In genomic region chr14:105022276-105022670, GRCh38 we compare ENCODE assay signal across 11 cellular contexts. TPM values are rescaled to one million over a fixed set of nuclear protein-coding genes. Genes with fewer than 3 reads are reported as not detected.
A peak's percentile ranks its signal among the peaks of the same experiment; 100 is the strongest.
DNase-seq lines count a peak whose midpoint lies in the region; ATAC-seq, FAIRE-seq and TF ChIP-seq lines count a peak whose summit lies in the region.
"Had no signal": no experiment of that assay in that cellular context is flagged by ENCODE, and none has a peak within 500 bp of the region (broad histone marks: within the 10 kb centered on the region; RNA-seq: fewer than 3 reads in every experiment).

No MANE protein-coding gene starts in this region.

- DNase-seq in GM06990 (ENCODE audit: extremely low read depth, insufficient read length) = no peak
- no peak for DNase-seq in NT2/D1 (ENCODE audit: low read depth, low spot score)
- no peak for DNase-seq in osteoblast (ENCODE audit: insufficient read length, low spot score, missing footprints)
- DNase-seq in NK-92 (lab: John Stamatoyannopoulos, UW; ENCODE audit: unreplicated experiment) = no peak
- DNase-seq in left lobe of liver (ENCODE audit: low spot score) = no peak
- no peak for DNase-seq in RCC 7860 (ENCODE audit: low spot score)
- DNase-seq in NCI-H526 (lab: John Stamatoyannopoulos, UW) = no peak
- DNase-seq: retina had no signal

- peaks cover 4% of the 10 kb centered on the region for H4K20me1 ChIP-seq in osteoblast (ENCODE audit: insufficient read depth, low read length)

- H3K4me1 ChIP-seq in NT2/D1 (ENCODE audit: insufficient read depth, insufficient read length) (peaks cover 2% of the 10 kb centered on the region), ectodermal cell (ENCODE audit: control insufficient read depth, insufficient read depth, low read length) (peaks cover 11% of the 10 kb centered on the region), osteoblast (ENCODE audit: insufficient read depth, low read length) (peaks cover 67% of the 10 kb centered on the region)

- TF ChIP-seq CTCF in GM06990 (IDR thresholded peaks at IDR 0.05; ENCODE audit: insufficient read depth, low read length, poor library complexity, severe bottlenecking) (no peak), osteoblast (IDR thresholded peaks at IDR 0.05; ENCODE audit: extremely low read depth, low read depth, low read length) (no peak)

- FAIRE-seq in RCC 7860 (lab: Jason Lieb, UNC) = no peak
- FAIRE-seq: endometrium had no signal

- H2AFZ ChIP-seq in osteoblast (ENCODE audit: low read length) = no peak overlapping the region

- no peak for ATAC-seq in left lobe of liver

- H3K27me3 ChIP-seq in GM06990 (replicated peaks; ENCODE audit: control insufficient read depth, insufficient read depth, low read length) (no peaks in the 10 kb centered on the region), NT2/D1 (ENCODE audit: insufficient read depth, insufficient read length) (no peaks in the 10 kb centered on the region), ectodermal cell (ENCODE audit: control insufficient read depth, insufficient read depth, low read length, poor library complexity, severe bottlenecking) (no peaks in the 10 kb centered on the region), osteoblast (ENCODE audit: insufficient read depth, low read length) (no peaks in the 10 kb centered on the region)
- H3K27me3 ChIP-seq: tibial nerve had no signal

- H3K9ac ChIP-seq in NT2/D1 (ENCODE audit: insufficient read length, low read depth) = peak overlapping the region; percentile 8

- H3K4me2 ChIP-seq in osteoblast (ENCODE audit: insufficient read depth, low read length) = peak overlapping the region; percentile 93

- H3K4me3 ChIP-seq in GM06990 (replicated peaks; ENCODE audit: low read depth, low read length) = peak overlapping the region; percentile 81
- H3K4me3 ChIP-seq in NT2/D1 (ENCODE audit: insufficient read length, low read depth) = peak overlapping the region; percentile 65
- peak overlapping the region; percentile 92 for H3K4me3 ChIP-seq in ectodermal cell (ENCODE audit: insufficient read depth, low read depth, low read length)
- peak overlapping the region; percentile 78 for H3K4me3 ChIP-seq in osteoblast (ENCODE audit: insufficient read depth, low read length)

- peaks cover 46% of the 10 kb centered on the region for H3K79me2 ChIP-seq in osteoblast (ENCODE audit: insufficient read depth, low read length)

- no peak overlapping the region for H3K27ac ChIP-seq in ectodermal cell (ENCODE audit: insufficient read depth, low read depth, low read length, poor library complexity, severe bottlenecking)
- peak overlapping the region; percentile 88 for H3K27ac ChIP-seq in osteoblast (ENCODE audit: low read depth, low read length)

- peaks cover 1% of the 10 kb centered on the region for H3K36me3 ChIP-seq in GM06990 (ENCODE audit: control insufficient read depth, insufficient read depth, low read length)
- H3K36me3 ChIP-seq in NT2/D1 (ENCODE audit: insufficient read depth, insufficient read length, low read length) = peaks cover 21% of the 10 kb centered on the region
- H3K36me3 ChIP-seq in ectodermal cell (ENCODE audit: control insufficient read depth, insufficient read depth, low read length) = no peaks in the 10 kb centered on the region
- H3K36me3 ChIP-seq in osteoblast (ENCODE audit: insufficient read depth, low read length) = no peaks in the 10 kb centered on the region
- H3K36me3 ChIP-seq: tibial nerve had no signal

- WGBS in ectodermal cell, 2 experiments = 86 to 87% methylated on average over 2 of the region's 2 CpGs

- no peaks in the 10 kb centered on the region for H3K9me3 ChIP-seq in NT2/D1 (ENCODE audit: insufficient read depth, low read length)
- H3K9me3 ChIP-seq in ectodermal cell (ENCODE audit: control insufficient read depth, low read length) = no peaks in the 10 kb centered on the region
- H3K9me3 ChIP-seq in osteoblast (ENCODE audit: low read depth, low read length) = no peaks in the 10 kb centered on the region
- H3K9me3 ChIP-seq: tibial nerve had no signal

RNA-seq across cellular contexts. Expression of gene CDCA4, which starts 1.4 kb away (rescaled TPM):
- 69.1 TPM for polyA plus RNA-seq in ectodermal cell (2013, experiment 1 of 4)
- polyA plus RNA-seq in ectodermal cell (2013, experiment 2 of 4) = 64.5 TPM
- 52.9 TPM for polyA plus RNA-seq in ectodermal cell (2013, experiment 3 of 4)
- polyA plus RNA-seq in ectodermal cell (2013, experiment 4 of 4) = 53.9 TPM
- total RNA-seq in osteoblast (13.3 and 13.8 TPM in 2 replicates), left lobe of liver (1.4 TPM)

RNA-seq across cellular contexts. Expression of gene CLBA1, which starts 36.7 kb away (rescaled TPM):
- polyA plus RNA-seq in ectodermal cell (2013, experiment 1 of 4) = 12.3 TPM
- polyA plus RNA-seq in ectodermal cell (2013, experiment 2 of 4) = 14.8 TPM
- 11.2 TPM for polyA plus RNA-seq in ectodermal cell (2013, experiment 3 of 4)
- polyA plus RNA-seq in ectodermal cell (2013, experiment 4 of 4) = 13.4 TPM
- total RNA-seq in osteoblast (11.5 and 12.3 TPM in 2 replicates), left lobe of liver (2.2 TPM)

RNA-seq across cellular contexts. Expression of gene GPR132, which starts 43.0 kb away (rescaled TPM):
- 0.22 TPM for polyA plus RNA-seq in ectodermal cell (2013, experiment 1 of 4)
- polyA plus RNA-seq in ectodermal cell (2013, experiment 2 of 4) = 0.39 TPM
- polyA plus RNA-seq in ectodermal cell (2013, experiment 3 of 4) = 0.53 TPM
- 0.28 TPM for polyA plus RNA-seq in ectodermal cell (2013, experiment 4 of 4)
- total RNA-seq in osteoblast (under 0.01 TPM in 2 replicates), left lobe of liver (0.40 TPM)

RNA-seq across cellular contexts. Expression of gene AHNAK2, which starts 44.1 kb away (rescaled TPM):
- 0.70 TPM for polyA plus RNA-seq in ectodermal cell (2013, experiment 1 of 4)
- 1.0 TPM for polyA plus RNA-seq in ectodermal cell (2013, experiment 2 of 4)
- 0.64 TPM for polyA plus RNA-seq in ectodermal cell (2013, experiment 3 of 4)
- polyA plus RNA-seq in ectodermal cell (2013, experiment 4 of 4) = 1.1 TPM
- total RNA-seq in osteoblast (30.8 and 31.8 TPM in 2 replicates), left lobe of liver (5.5 TPM)
